Comparison of ENCODE assay signal across 22 cellular contexts in the genomic region with DNA sequence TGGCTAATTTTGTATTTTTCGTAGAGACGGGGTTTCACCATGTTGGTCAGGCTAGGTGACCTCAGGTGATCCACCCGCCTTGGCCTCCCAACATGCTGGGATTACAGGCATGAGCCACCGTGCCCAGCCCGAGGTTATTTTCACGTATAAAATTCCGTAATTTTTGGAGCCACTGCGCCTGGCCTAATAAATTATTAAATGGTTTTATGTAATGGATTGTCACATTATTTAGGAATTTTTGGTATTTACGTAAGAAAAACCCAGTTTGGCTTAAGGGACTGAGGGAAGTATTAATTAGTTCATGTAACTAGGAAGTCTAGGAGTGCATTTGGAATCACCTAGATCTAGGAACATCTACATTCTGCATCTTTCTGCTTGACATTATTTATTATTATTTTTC.
"Had no signal": no experiment of that assay in that cellular context is flagged by ENCODE, and none has a peak within 500 bp of the region (broad histone marks: within the 10 kb centered on the region; RNA-seq: fewer than 3 reads in every experiment).

No MANE protein-coding gene starts in this region.

- H3K4me3 ChIP-seq: MG63, SJSA1, SK-N-MC had no signal

- H3K9me3 ChIP-seq: MG63, SJSA1 had no signal

- H3K4me1 ChIP-seq: SJSA1 had no signal

- H3K27me3 Mint-ChIP-seq: IgD-negative memory B cell had no signal

- H3K27ac ChIP-seq: HL-60, SJSA1, SK-N-MC had no signal

- H3K9me3 Mint-ChIP-seq: IgD-negative memory B cell had no signal

- FAIRE-seq: HTR-8/SVneo, RCC 7860 had no signal

- H3K27ac Mint-ChIP-seq: IgD-negative memory B cell had no signal

- DNase-seq: MG63, NCI-H1092, NCI-H1436, NCI-H187, NCI-H2029, NCI-H2081 treated with DMSO at 0.1 percent for 48 hours, NCI-H2171, NCI-H226, NCI-H446, NCI-H510A, NCI-H524 treated with DMSO at 0.1 percent for 48 hours, NCI-H69, NCI-H774, Right ventricle myocardium superior, RPMI8226, SIG-M5 had no signal

- H3K27me3 ChIP-seq: MG63, SJSA1 had no signal
